ENCODE assay signal across 9 cellular contexts in the genomic region with DNA sequence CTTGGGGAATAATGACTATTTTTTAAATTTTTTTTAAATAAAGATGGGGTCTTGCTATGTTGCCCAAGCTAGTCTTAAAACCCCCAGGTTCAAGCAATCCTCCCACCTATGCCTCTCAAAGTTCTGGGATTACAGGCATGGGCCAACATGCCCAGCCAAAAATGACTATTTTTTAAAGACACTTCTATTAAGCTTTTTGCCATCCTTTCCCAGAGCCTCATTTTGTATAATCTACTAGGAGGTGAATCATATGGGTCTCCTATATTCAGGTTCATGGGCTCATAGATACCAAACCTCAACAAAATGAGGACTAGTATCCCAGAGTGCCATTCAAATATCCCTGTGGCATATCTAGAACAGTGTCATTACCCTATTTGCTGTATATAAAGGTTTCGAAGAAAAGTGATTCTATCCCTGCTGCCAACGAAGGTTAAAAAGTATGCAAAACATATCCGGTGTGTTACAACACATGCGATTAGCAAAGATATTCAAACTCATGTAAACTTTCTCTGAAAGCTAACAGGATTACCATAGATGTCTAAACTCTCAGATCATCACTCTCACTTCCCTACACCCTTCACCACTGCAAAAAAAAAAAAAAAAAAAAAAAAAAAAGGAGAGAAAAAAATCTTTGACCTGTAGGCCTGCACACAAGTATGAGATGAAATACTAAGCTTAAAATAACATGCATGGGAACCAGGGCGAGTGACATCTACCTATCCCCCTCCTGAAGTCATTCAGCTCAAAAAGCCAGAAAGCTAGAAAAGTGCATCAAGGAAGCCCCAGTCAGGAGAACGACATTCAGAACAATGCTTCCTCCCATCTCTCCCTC. TPM values are rescaled to one million over a fixed set of nuclear protein-coding genes. Genes with fewer than 3 reads are reported as not detected.
DNase-seq lines count a peak whose midpoint lies in the region; ATAC-seq and TF ChIP-seq lines count a peak whose summit lies in the region.
"Had no signal": no experiment of that assay in that cellular context is flagged by ENCODE, and none has a peak within 500 bp of the region (broad histone marks: within the 10 kb centered on the region; RNA-seq: fewer than 3 reads in every experiment).

No MANE protein-coding gene starts in this region.

- H3K4me1 ChIP-seq in heart left ventricle = peaks cover 0 to 80% (median 24%) of the 10 kb centered on the region in 12 donors
- peaks cover 19 to 34% (median 31%) of the 10 kb centered on the region in 4 donors for H3K4me1 ChIP-seq in upper lobe of left lung

- H3K36me3 ChIP-seq in heart left ventricle (peaks cover 0 to 1% (median 0%) of the 10 kb centered on the region in 9 donors), upper lobe of left lung (no peaks in the 10 kb centered on the region)

- H3K27ac ChIP-seq in heart left ventricle (peak overlapping the region in 1 of 12 donors; percentile 91), upper lobe of left lung (peak overlapping the region; percentile 22 to 76 (median 62)), coronary artery (peak overlapping the region in 1 of 2 donors; percentile 36)

- H3K27me3 Mint-ChIP-seq in activated CD8-positive, alpha-beta T cell treated with anti-CD3 and anti-CD28 coated beads, Interleukin-2, amount 10 ng/mL, durations not matched to agents 7 days and 5 days (ENCODE audit: low read depth) = no peaks in the 10 kb centered on the region

- H3K27me3 ChIP-seq in heart left ventricle = no peaks in the 10 kb centered on the region
- no peaks in the 10 kb centered on the region for H3K27me3 ChIP-seq in upper lobe of left lung

- H3K4me3 Mint-ChIP-seq in activated CD8-positive, alpha-beta T cell treated with anti-CD3 and anti-CD28 coated beads, Interleukin-2, amount 10 ng/mL, durations not matched to agents 7 days and 5 days = peak overlapping the region; percentile 66

- peak in 3 of 4 donors; percentile 10 to 45 (median 38) for ATAC-seq in heart left ventricle
- ATAC-seq in HG03095 (IDR thresholded peaks at IDR 0.05; ENCODE audit: unreplicated experiment) = peak; percentile 66
- no peak for ATAC-seq in activated CD8-positive, alpha-beta T cell treated with anti-CD3 and anti-CD28 coated beads, Interleukin-2, amount 10 ng/mL, durations not matched to agents 7 days and 5 days
- ATAC-seq in upper lobe of left lung (ENCODE audit: low FRiP score in 2 of 2) = peak; percentile 13 to 76

- H3K9me3 Mint-ChIP-seq in activated CD8-positive, alpha-beta T cell treated with anti-CD3 and anti-CD28 coated beads, Interleukin-2, amount 10 ng/mL, durations not matched to agents 7 days and 5 days (ENCODE audit: insufficient read depth) = peaks cover 3% of the 10 kb centered on the region

- peak overlapping the region; percentile 82 for H3K27ac Mint-ChIP-seq in activated CD8-positive, alpha-beta T cell treated with anti-CD3 and anti-CD28 coated beads, Interleukin-2, amount 10 ng/mL, durations not matched to agents 7 days and 5 days

- H3K4me1 Mint-ChIP-seq in activated CD8-positive, alpha-beta T cell treated with anti-CD3 and anti-CD28 coated beads, Interleukin-2, amount 10 ng/mL, durations not matched to agents 7 days and 5 days (ENCODE audit: low read depth) = peaks cover 89% of the 10 kb centered on the region

- no peak for TF ChIP-seq POLR2A in heart left ventricle (IDR thresholded peaks at IDR 0.05)
- TF ChIP-seq POLR2A in upper lobe of left lung (IDR thresholded peaks at IDR 0.05) = no peak

- H3K9me3 ChIP-seq in heart left ventricle (peaks cover 0 to 8% (median 0%) of the 10 kb centered on the region in 12 donors), upper lobe of left lung (no peaks in the 10 kb centered on the region)

- intact Hi-C loops in heart left ventricle (cut with DNase I) = no loop called here
- intact Hi-C loops in cardiac septum (cut with DNase I) = no loop called here

- peaks cover 66% of the 10 kb centered on the region for H3K36me3 Mint-ChIP-seq in activated CD8-positive, alpha-beta T cell treated with anti-CD3 and anti-CD28 coated beads, Interleukin-2, amount 10 ng/mL, durations not matched to agents 7 days and 5 days (ENCODE audit: low read depth)

- POLR2A ChIA-PET in activated CD8-positive, alpha-beta T cell treated with anti-CD3 and anti-CD28 coated beads, Interleukin-2, amount 10 ng/mL, durations not matched to agents 7 days and 5 days (lab: Charles Lee) = interaction anchor here (0.7 to 9.6 kb wide), 4 partner anchors 9 to 47 kb away, joined by 3 to 135 read pairs (median 18); a partner anchor contains a TSS

- TF ChIP-seq CTCF in heart left ventricle (IDR thresholded peaks at IDR 0.05) (no peak), upper lobe of left lung (IDR thresholded peaks at IDR 0.05) (no peak), coronary artery (IDR thresholded peaks at IDR 0.05) (no peak)

- WGBS in heart left ventricle, 4 donors = 77 to 84% (median 80%) methylated on average over 6 of the region's 6 CpGs
- WGBS in upper lobe of left lung, 2 donors = 50 to 69% methylated on average over 6 of the region's 6 CpGs

- H3K4me3 ChIP-seq in heart left ventricle = peak overlapping the region in 1 of 12 donors; percentile 25
- H3K4me3 ChIP-seq in upper lobe of left lung = no peak overlapping the region
- H3K4me3 ChIP-seq in coronary artery = no peak overlapping the region

- no peak for DNase-seq in heart left ventricle
- no peak for DNase-seq in cardiac septum (ENCODE audit: low spot score)
- DNase-seq in activated CD8-positive, alpha-beta T cell treated with anti-CD3 and anti-CD28 coated beads, Interleukin-2, amount 10 ng/mL, durations not matched to agents 7 days and 5 days = no peak
- no peak for DNase-seq in upper lobe of left lung
- DNase-seq in inferior parietal cortex (ENCODE audit: extremely low spot score) = no peak
- no peak for DNase-seq in coronary artery (ENCODE audit: low spot score)
- DNase-seq in NCI-H2107 treated with DMSO at 0.1 percent for 48 hours (lab: John Stamatoyannopoulos, UW; ENCODE audit: unreplicated experiment) = no peak
- DNase-seq: DND-41 had no signal

- no peak for TF ChIP-seq EP300 in upper lobe of left lung (IDR thresholded peaks at IDR 0.05)

- CTCF ChIA-PET in activated CD8-positive, alpha-beta T cell treated with anti-CD3 and anti-CD28 coated beads, Interleukin-2, amount 10 ng/mL, durations not matched to agents 7 days and 5 days (lab: Charles Lee) = interaction anchor here (0.8 to 3.4 kb wide), 11 partner anchors 9 to 51 kb away, joined by 3 to 23 read pairs (median 5); no protein-coding TSS in a partner anchor

RNA-seq across cellular contexts. Expression of a gene that starts 23.5 kb away (rescaled TPM):
- total RNA-seq in heart left ventricle (10 to 100 TPM; 19.8 to 78.0 (median 33.0) TPM), cardiac septum (43.9 TPM), upper lobe of left lung (100 to 1,000 TPM in 5 of 6 donors, 10 to 100 TPM in 1; 95.5 to 256 (median 129) TPM)
- polyA plus RNA-seq in heart left ventricle = 10 to 100 TPM; 22.2 to 36.5 TPM
- 100 to 1,000 TPM; 206 to 209 TPM for total RNA-seq in activated CD8-positive, alpha-beta T cell treated with anti-CD3 and anti-CD28 coated beads, Interleukin-2, amount 10 ng/mL, durations not matched to agents 7 days and 5 days
